6 cellular contexts compared by ENCODE assay signal in the genomic region with DNA sequence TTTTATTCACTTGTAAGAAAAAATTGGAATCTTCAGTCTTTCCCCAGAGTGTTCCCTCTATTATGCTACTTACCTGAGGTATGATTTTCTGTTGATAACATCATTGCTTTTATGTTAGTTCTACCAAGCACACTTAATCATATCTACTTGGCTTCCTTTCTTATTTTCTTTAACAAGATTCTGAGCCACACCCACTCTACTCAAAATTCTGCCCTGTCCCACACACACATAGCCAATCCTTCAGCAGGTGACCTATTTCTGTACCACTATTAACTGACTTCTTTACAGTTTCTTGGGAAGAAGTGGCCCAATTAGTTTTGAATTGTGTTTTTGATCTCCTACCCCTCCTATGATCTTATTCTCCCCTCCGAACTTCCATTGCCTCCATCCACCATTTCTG.
"Had no signal": no experiment of that assay in that cellular context is flagged by ENCODE, and none has a peak within 500 bp of the region (broad histone marks: within the 10 kb centered on the region; RNA-seq: fewer than 3 reads in every experiment).

No MANE protein-coding gene starts in this region.

- H3K27ac ChIP-seq: HL-60 had no signal

- DNase-seq: IMR-90, KBM-7, KG1 had no signal

- ATAC-seq: HepG2, K562 had no signal

- H3K4me3 ChIP-seq: K562 had no signal
